Comparison of ENCODE assay signal across 18 cellular contexts in the genomic region with DNA sequence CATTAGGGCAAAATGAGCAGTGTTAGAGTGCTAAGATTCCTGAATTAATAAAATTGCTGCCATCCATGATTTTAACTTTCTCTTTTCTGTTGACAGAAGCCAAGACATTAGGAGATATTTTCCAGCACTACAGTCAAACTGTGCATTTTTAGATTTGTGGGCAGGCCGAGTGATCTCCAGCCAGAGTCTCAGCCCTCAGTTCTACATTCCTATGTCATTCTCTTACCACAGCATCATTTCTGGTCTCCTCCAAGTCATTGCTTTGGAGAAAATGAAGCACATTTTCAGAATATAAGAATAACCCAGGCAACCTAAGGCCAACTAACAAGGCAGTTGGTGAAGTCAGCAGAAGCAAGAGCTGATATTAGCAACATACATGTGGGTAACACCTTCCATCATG.
A peak's percentile ranks its signal among the peaks of the same experiment; 100 is the strongest.
DNase-seq lines count a peak whose midpoint lies in the region; ATAC-seq, FAIRE-seq and TF ChIP-seq lines count a peak whose summit lies in the region.
"Had no signal": no experiment of that assay in that cellular context is flagged by ENCODE, and none has a peak within 500 bp of the region (broad histone marks: within the 10 kb centered on the region; RNA-seq: fewer than 3 reads in every experiment).

No MANE protein-coding gene starts in this region.

- no peak overlapping the region for H4K91ac ChIP-seq in mesenchymal stem cell (ENCODE audit: low read length)

- no peak overlapping the region for H3K27ac ChIP-seq in astrocyte (ENCODE audit: low read depth, low read length)
- no peak overlapping the region for H3K27ac ChIP-seq in mesenchymal stem cell (ENCODE audit: low read length, poor library complexity, severe bottlenecking)
- H3K27ac ChIP-seq: BLaER1 treated with 17β-estradiol and CSF1 and Interleukin-3, amounts not matched to agents 10 nM and 100 nM; GM23248; HL-60 had no signal

- H3K23ac ChIP-seq in mesenchymal stem cell (ENCODE audit: low read length in 2 of 2) = no peak overlapping the region

- no peak overlapping the region for H2BK15ac ChIP-seq in mesenchymal stem cell (ENCODE audit: low read depth, poor library complexity, severe bottlenecking)

- H3K4ac ChIP-seq in mesenchymal stem cell (ENCODE audit: low read depth in 1 of 2, low read length in 2 of 2) = no peak overlapping the region

- H3K4me1 Mint-ChIP-seq in astrocyte (ENCODE audit: low read depth, unreplicated experiment) = peaks cover 3% of the 10 kb centered on the region
- H3K4me1 Mint-ChIP-seq: B cell had no signal

- no peak overlapping the region for H3K14ac ChIP-seq in mesenchymal stem cell (ENCODE audit: low read length in 2 of 2)

- H3K9me3 Mint-ChIP-seq in astrocyte (ENCODE audit: unreplicated experiment) = no peaks in the 10 kb centered on the region
- H3K9me3 Mint-ChIP-seq: CD8-positive, alpha-beta T cell had no signal

- H3K27me3 ChIP-seq in astrocyte (ENCODE audit: insufficient read depth, low read length) (peaks cover 3% of the 10 kb centered on the region), mesenchymal stem cell (ENCODE audit: control insufficient read depth in 1 of 2, insufficient read depth in 1 of 2, low read length in 2 of 2) (no peaks in the 10 kb centered on the region)
- H3K27me3 ChIP-seq: BLaER1 treated with 17β-estradiol and CSF1 and Interleukin-3, amounts not matched to agents 10 nM and 100 nM had no signal

- no peak overlapping the region for H2AFZ ChIP-seq in astrocyte (ENCODE audit: low read depth, low read length)
- no peak overlapping the region for H2AFZ ChIP-seq in mesenchymal stem cell (ENCODE audit: low read depth, low read length)
- H2AFZ ChIP-seq: GM23248 had no signal

- H3K27me3 Mint-ChIP-seq in astrocyte (ENCODE audit: low read depth, unreplicated experiment) = peaks cover 5% of the 10 kb centered on the region

- in situ Hi-C loops in G401 (cut with HindIII; ENCODE audit: low sequenced_read_pairs) = no loop called here

- H3K9ac ChIP-seq in astrocyte (ENCODE audit: low read length) (no peak overlapping the region), mesenchymal stem cell (ENCODE audit: low read length) (peak overlapping the region; percentile 33)
- H3K9ac ChIP-seq: BLaER1 treated with 17β-estradiol and CSF1 and Interleukin-3, amounts not matched to agents 10 nM and 100 nM; GM23248 had no signal

- H3K79me1 ChIP-seq in mesenchymal stem cell (replicated peaks; ENCODE audit: low read length, poor library complexity, severe bottlenecking) = no peaks in the 10 kb centered on the region

- H3K18ac ChIP-seq in mesenchymal stem cell (ENCODE audit: low read depth in 1 of 2, low read length in 2 of 2) = no peak overlapping the region

- FAIRE-seq in astrocyte (lab: Jason Lieb, UNC) = no peak
- FAIRE-seq: G401.6, GM12891 had no signal

- WGBS in mesenchymal stem cell = 84% methylated on average over 1 of the region's 1 CpG

- no peak overlapping the region for H3K4me3 Mint-ChIP-seq in astrocyte (ENCODE audit: unreplicated experiment)
- H3K4me3 Mint-ChIP-seq: B cell; CD8-positive, alpha-beta T cell had no signal

- H4K20me1 ChIP-seq in astrocyte (ENCODE audit: insufficient read depth, low read length) = no peaks in the 10 kb centered on the region
- H4K20me1 ChIP-seq: BLaER1 treated with 17β-estradiol and CSF1 and Interleukin-3, amounts not matched to agents 10 nM and 100 nM had no signal

- no peak overlapping the region for H2BK120ac ChIP-seq in mesenchymal stem cell (ENCODE audit: low read depth, low read length)

- DNase-seq in astrocyte (ENCODE audit: low read depth) = peak; percentile 53
- DNase-seq in choroid plexus epithelial cell (ENCODE audit: low read depth) = peak; percentile 28
- no peak for DNase-seq in mesenchymal stem cell
- DNase-seq in DMS79 (lab: John Stamatoyannopoulos, UW) = no peak
- DNase-seq in amygdala (lab: John Stamatoyannopoulos, UW) = no peak
- DNase-seq in G401 (ENCODE audit: low spot score) = no peak
- DNase-seq: Calu3; CD8-positive, alpha-beta T cell; DND-41; EL; GM23248 had no signal

- no peak overlapping the region for H3K4me3 ChIP-seq in astrocyte (ENCODE audit: insufficient read depth, low read depth, low read length)
- no peak overlapping the region for H3K4me3 ChIP-seq in choroid plexus epithelial cell (ENCODE audit: low read depth, low read length)
- no peak overlapping the region for H3K4me3 ChIP-seq in mesenchymal stem cell (ENCODE audit: insufficient read depth in 1 of 2, low read depth in 1 of 2, low read length in 2 of 2)
- H3K4me3 ChIP-seq: BLaER1 treated with 17β-estradiol and CSF1 and Interleukin-3, amounts not matched to agents 10 nM and 100 nM; GM23248; HAP-1 had no signal

- H3K36me3 Mint-ChIP-seq in astrocyte (ENCODE audit: low read depth, unreplicated experiment) = no peaks in the 10 kb centered on the region
- H3K36me3 Mint-ChIP-seq: CD8-positive, alpha-beta T cell had no signal

- H3K4me2 ChIP-seq in astrocyte (ENCODE audit: low read length) = no peak overlapping the region
- H3K4me2 ChIP-seq in mesenchymal stem cell (ENCODE audit: low read length, poor library complexity, severe bottlenecking) = no peak overlapping the region
- H3K4me2 ChIP-seq: BLaER1 treated with 17β-estradiol and CSF1 and Interleukin-3, amounts not matched to agents 10 nM and 100 nM had no signal

- no peaks in the 10 kb centered on the region for H3K9me3 ChIP-seq in astrocyte (ENCODE audit: insufficient read depth, low read depth, low read length)
- no peaks in the 10 kb centered on the region for H3K9me3 ChIP-seq in mesenchymal stem cell (ENCODE audit: control insufficient read depth, low read length)
- H3K9me3 ChIP-seq: BLaER1 treated with 17β-estradiol and CSF1 and Interleukin-3, amounts not matched to agents 10 nM and 100 nM; HAP-1 had no signal

- H3K36me3 ChIP-seq in astrocyte (ENCODE audit: insufficient read depth, low read length) = no peaks in the 10 kb centered on the region
- H3K36me3 ChIP-seq in mesenchymal stem cell (ENCODE audit: control insufficient read depth in 1 of 2, insufficient read depth in 2 of 2, low read depth in 1 of 2, low read length in 2 of 2) = no peaks in the 10 kb centered on the region
- H3K36me3 ChIP-seq: BLaER1 treated with 17β-estradiol and CSF1 and Interleukin-3, amounts not matched to agents 10 nM and 100 nM; HAP-1 had no signal

- no peak overlapping the region for H4K8ac ChIP-seq in mesenchymal stem cell (ENCODE audit: low read length)

- no peak overlapping the region for H2BK5ac ChIP-seq in mesenchymal stem cell (ENCODE audit: low read depth, low read length, poor library complexity, severe bottlenecking)

- H3K27ac Mint-ChIP-seq in astrocyte (ENCODE audit: unreplicated experiment) = no peak overlapping the region
- H3K27ac Mint-ChIP-seq: B cell; CD8-positive, alpha-beta T cell had no signal

- no peaks in the 10 kb centered on the region for H3K79me2 ChIP-seq in astrocyte (ENCODE audit: insufficient read depth, low read length)

- no peak for ATAC-seq in GM18858 (IDR thresholded peaks at IDR 0.05; ENCODE audit: unreplicated experiment)
- ATAC-seq: CD8-positive, alpha-beta T cell had no signal

- TF ChIP-seq CTCF in astrocyte (IDR thresholded peaks at IDR 0.05; ENCODE audit: insufficient read depth, low read depth, low read length) (no peak), choroid plexus epithelial cell (conservative IDR thresholded peaks at IDR 0.05; ENCODE audit: low read depth, low read length) (no peak)

- no peak overlapping the region for H2AK5ac ChIP-seq in mesenchymal stem cell (ENCODE audit: low read length, severe bottlenecking)

- H2BK12ac ChIP-seq in mesenchymal stem cell (ENCODE audit: low read length in 2 of 2) = no peak overlapping the region

- H3K4me1 ChIP-seq in astrocyte (ENCODE audit: insufficient read depth, low read length) (no peaks in the 10 kb centered on the region), mesenchymal stem cell (ENCODE audit: control insufficient read depth, insufficient read depth, low read depth, low read length) (no peaks in the 10 kb centered on the region)
- H3K4me1 ChIP-seq: BLaER1 treated with 17β-estradiol and CSF1 and Interleukin-3, amounts not matched to agents 10 nM and 100 nM; HAP-1 had no signal

Comparison
In these comparisons a context has a peak if more than half of its experiments do, and no peak if none do; other contexts are left out.
1. DNase-seq: peak in astrocyte (single experiment) and choroid plexus epithelial cell (single experiment); none in mesenchymal stem cell (single experiment), DMS79 (single experiment), amygdala (0 of 56) and G401 (single experiment).